8 cellular contexts compared by ENCODE assay signal in genomic region chr16:47037746-47038458, GRCh38.
A peak's percentile ranks its signal among the peaks of the same experiment; 100 is the strongest.
DNase-seq lines count a peak whose midpoint lies in the region; ATAC-seq lines count a peak whose summit lies in the region.

No MANE protein-coding gene starts in this region.

- DNase-seq in COLO829 (ENCODE audit: low spot score) (peak; percentile 59), NT2/D1 (ENCODE audit: low read depth, low spot score) (peak; percentile 61), activated T-cell treated with anti-CD3 and anti-CD28 coated beads for 24 hours (ENCODE audit: low read depth) (peak; percentile 87), myocyte (ENCODE audit: low read depth) (peak; percentile 81)
- DNase-seq in stimulated activated CD8-positive, alpha-beta memory T cell treated with anti-CD3 and anti-CD28 coated beads, Interleukin-7, amount 100 ng/mL, for 24 hours (ENCODE audit: low read depth), result peak; percentile 83

- H3K9me3 ChIP-seq in NT2/D1 (ENCODE audit: insufficient read depth, low read length), result no peaks in the 10 kb centered on the region

- H3K36me3 ChIP-seq in NT2/D1 (ENCODE audit: insufficient read depth, insufficient read length, low read length), result no peaks in the 10 kb centered on the region

- H3K4me3 ChIP-seq in NT2/D1 (ENCODE audit: insufficient read length, low read depth), result peak overlapping the region; percentile 69

- H3K4me1 ChIP-seq in NT2/D1 (ENCODE audit: insufficient read depth, insufficient read length), result no peaks in the 10 kb centered on the region

- ATAC-seq in GM19372 (IDR thresholded peaks at IDR 0.05; ENCODE audit: low read depth, unreplicated experiment) (peak; percentile 95), HG03469 (IDR thresholded peaks at IDR 0.05; ENCODE audit: unreplicated experiment) (peak; percentile 80), esophagus mucosa (peak; percentile 96)

- peaks cover 18% of the 10 kb centered on the region for H3K27me3 ChIP-seq in NT2/D1 (ENCODE audit: insufficient read depth, insufficient read length)

- H3K9ac ChIP-seq in NT2/D1 (ENCODE audit: insufficient read length, low read depth), result peak overlapping the region; percentile 63

Comparison
In these comparisons a context has a peak if more than half of its experiments do, and no peak if none do; other contexts are left out.
1. Peak in every context shown above with its lines: DNase-seq, ATAC-seq and H3K4me3 ChIP-seq.